Comparison of ENCODE assay signal across 22 cellular contexts in genomic region chr10:28996345-28996744, GRCh38.
"Had no signal": no experiment of that assay in that cellular context is flagged by ENCODE, and none has a peak within 500 bp of the region (broad histone marks: within the 10 kb centered on the region; RNA-seq: fewer than 3 reads in every experiment).

No MANE protein-coding gene starts in this region.

- ATAC-seq: effector memory CD8-positive, alpha-beta T cell; esophagus mucosa; foreskin keratinocyte; gastrocnemius medialis; gastroesophageal sphincter; heart left ventricle; heart right ventricle had no signal

- H3K27ac Mint-ChIP-seq: dendritic cell treated with granulocyte-macrophage colony-stimulating factor and Interleukin-4, amounts not matched to agents 40 ng/mL and 50 ng/mL, for 4 days; effector memory CD8-positive, alpha-beta T cell; endodermal cell had no signal

- DNase-seq: colonic mucosa; cortex of kidney; dermis blood vessel endothelial cell; dorsolateral prefrontal cortex; effector CD4-positive, alpha-beta T cell; effector CD8-positive, alpha-beta T cell; effector memory CD4-positive, alpha-beta T cell; effector memory CD8-positive, alpha-beta T cell; endodermal cell; erythroblast; esophagus squamous epithelium; foreskin fibroblast; foreskin keratinocyte; gastrocnemius medialis; glutamatergic neuron; head of caudate nucleus; heart left ventricle; heart right ventricle had no signal

- H3K9me3 ChIP-seq: colonic mucosa, esophagus muscularis mucosa, esophagus squamous epithelium, gastrocnemius medialis, gastroesophageal sphincter, heart left ventricle, heart right ventricle had no signal

- H3K9me3 Mint-ChIP-seq: dendritic cell treated with granulocyte-macrophage colony-stimulating factor and Interleukin-4, amounts not matched to agents 40 ng/mL and 50 ng/mL, for 4 days; effector memory CD8-positive, alpha-beta T cell had no signal

- H3K4me3 Mint-ChIP-seq: dendritic cell treated with granulocyte-macrophage colony-stimulating factor and Interleukin-4, amounts not matched to agents 40 ng/mL and 50 ng/mL, for 4 days; effector memory CD8-positive, alpha-beta T cell; endodermal cell had no signal
